ENCODE assay signal across 8 cellular contexts in genomic region chr19:801030-801860, GRCh38. TPM values are rescaled to one million over a fixed set of nuclear protein-coding genes. Genes with fewer than 3 reads are reported as not detected.
A peak's percentile ranks its signal among the peaks of the same experiment; 100 is the strongest.
DNase-seq lines count a peak whose midpoint lies in the region; ATAC-seq, FAIRE-seq and TF ChIP-seq lines count a peak whose summit lies in the region.

No MANE protein-coding gene starts in this region.

- H3K36me3 ChIP-seq in psoas muscle (ENCODE audit: insufficient read depth in 1 of 2, low read depth in 1 of 2): peaks cover 12 to 47% of the 10 kb centered on the region in 2 donors

- peak overlapping the region; percentile 60 for H3K27ac ChIP-seq in psoas muscle

- intact Hi-C loops in psoas muscle (cut with DNase I): loop anchor here in 1 of 2 donors (5.0 kb wide), 1 partner anchor 229 kb away; the partner anchor contains the start of gene BSG

- FAIRE-seq in GM12892 (lab: Jason Lieb, UNC): no peak

- peak; percentile 18; the same call in 1 of the 2 replicates for TF ChIP-seq POLR2A in GM12892 (IDR thresholded peaks at IDR 0.05; ENCODE audit: low read depth, low read length)

- no peak for DNase-seq in GM12892 (ENCODE audit: insufficient read length)
- peak; percentile 64 for DNase-seq in T1000 (lab: John Stamatoyannopoulos, UW)
- no peak for DNase-seq in fibroblast of villous mesenchyme (ENCODE audit: low read depth)
- DNase-seq in psoas muscle: peak; percentile 63 to 77
- no peak for DNase-seq in stimulated activated CD4-positive, alpha-beta T cell treated with anti-CD3 and anti-CD28 coated beads, Interleukin-1b, Interleukin-23, amount 100 ng/mL, for 48 hours
- no peak for DNase-seq in DMS53 (lab: John Stamatoyannopoulos, UW)
- DNase-seq in T-helper 9 cell: no peak
- no peak for DNase-seq in NCI-H1436 treated with DMSO at 0.1 percent for 48 hours (lab: John Stamatoyannopoulos, UW)

- H3K9me3 ChIP-seq in psoas muscle: no peaks in the 10 kb centered on the region

- peaks cover 46% of the 10 kb centered on the region for H3K4me1 ChIP-seq in psoas muscle

- TF ChIP-seq CTCF in fibroblast of villous mesenchyme (IDR thresholded peaks at IDR 0.05; ENCODE audit: insufficient read depth, low read depth, low read length): no peak
- TF ChIP-seq CTCF in psoas muscle (IDR thresholded peaks at IDR 0.05): no peak

- H3K27me3 ChIP-seq in psoas muscle (ENCODE audit: insufficient read depth in 3 of 3, low read length in 2 of 3): no peaks in the 10 kb centered on the region

- peak overlapping the region; percentile 91 for H3K4me3 ChIP-seq in fibroblast of villous mesenchyme (ENCODE audit: low read depth, low read length)
- peak overlapping the region; percentile 81 for H3K4me3 ChIP-seq in psoas muscle

- no peak for ATAC-seq in psoas muscle

- WGBS in psoas muscle, 3 donors: 23 to 27% (median 23%) methylated on average over 24 to 29 of the region's 29 CpGs

RNA-seq across cellular contexts. Expression of gene PTBP1, which starts 4.0 kb away (rescaled TPM):
- polyA plus RNA-seq in GM12892 (2012; ENCODE audit: missing spikeins): 115 TPM
- total RNA-seq in fibroblast of villous mesenchyme (117 and 129 TPM in 2 replicates), psoas muscle (10 to 100 TPM; 36.5 to 69.4 (median 60.8) TPM)
- polyA plus RNA-seq in psoas muscle: 10 to 100 TPM; 24.2 to 36.3 (median 25.1) TPM

RNA-seq across cellular contexts. Expression of gene PLPPR3, which starts 20.5 kb away (rescaled TPM):
- polyA plus RNA-seq in GM12892 (2012; ENCODE audit: missing spikeins): not detected
- total RNA-seq in fibroblast of villous mesenchyme (under 0.01 and 0.86 TPM in 2 replicates), psoas muscle (not detected)
- not detected for polyA plus RNA-seq in psoas muscle

RNA-seq across cellular contexts. Expression of gene AZU1, which starts 26.4 kb away (rescaled TPM):
- polyA plus RNA-seq in GM12892 (2012; ENCODE audit: missing spikeins): not detected
- total RNA-seq in fibroblast of villous mesenchyme (not detected in 2 replicates), psoas muscle (under 1 TPM in 1 of 4 donors, not detected in 3; 0.69 TPM)
- not detected for polyA plus RNA-seq in psoas muscle

RNA-seq across cellular contexts. Expression of gene PRTN3, which starts 39.6 kb away (rescaled TPM):
- not detected for polyA plus RNA-seq in GM12892 (2012; ENCODE audit: missing spikeins)
- total RNA-seq in fibroblast of villous mesenchyme (not detected in 2 replicates), psoas muscle (under 1 TPM in 2 of 4 donors, not detected in 2; 0.22 to 0.34 TPM)
- under 1 TPM in 2 of 3 donors, not detected in 1; 0.04 to 0.05 TPM for polyA plus RNA-seq in psoas muscle

RNA-seq across cellular contexts. Expression of gene MISP, which starts 50.3 kb away (rescaled TPM):
- not detected for polyA plus RNA-seq in GM12892 (2012; ENCODE audit: missing spikeins)
- under 0.01 and 0.43 TPM in 2 replicates for total RNA-seq in fibroblast of villous mesenchyme
- under 1 TPM in 1 of 4 donors, not detected in 3; 0.08 TPM for total RNA-seq in psoas muscle
- polyA plus RNA-seq in psoas muscle: under 1 TPM in 2 of 3 donors, not detected in 1; 0.09 to 0.13 TPM

Comparison
In these comparisons a context has a peak if more than half of its experiments do, and no peak if none do; other contexts are left out.
1. DNase-seq: peak in T1000 (single experiment) and psoas muscle (2 of 2); none in GM12892 (single experiment), fibroblast of villous mesenchyme (single experiment), stimulated activated CD4-positive, alpha-beta T cell treated with anti-CD3 and anti-CD28 coated beads, Interleukin-1b, Interleukin-23, amount 100 ng/mL, for 48 hours (single experiment), DMS53 (single experiment), T-helper 9 cell (single experiment) and NCI-H1436 treated with DMSO at 0.1 percent for 48 hours (single experiment).